33 cellular contexts compared by ENCODE assay signal in the genomic region with DNA sequence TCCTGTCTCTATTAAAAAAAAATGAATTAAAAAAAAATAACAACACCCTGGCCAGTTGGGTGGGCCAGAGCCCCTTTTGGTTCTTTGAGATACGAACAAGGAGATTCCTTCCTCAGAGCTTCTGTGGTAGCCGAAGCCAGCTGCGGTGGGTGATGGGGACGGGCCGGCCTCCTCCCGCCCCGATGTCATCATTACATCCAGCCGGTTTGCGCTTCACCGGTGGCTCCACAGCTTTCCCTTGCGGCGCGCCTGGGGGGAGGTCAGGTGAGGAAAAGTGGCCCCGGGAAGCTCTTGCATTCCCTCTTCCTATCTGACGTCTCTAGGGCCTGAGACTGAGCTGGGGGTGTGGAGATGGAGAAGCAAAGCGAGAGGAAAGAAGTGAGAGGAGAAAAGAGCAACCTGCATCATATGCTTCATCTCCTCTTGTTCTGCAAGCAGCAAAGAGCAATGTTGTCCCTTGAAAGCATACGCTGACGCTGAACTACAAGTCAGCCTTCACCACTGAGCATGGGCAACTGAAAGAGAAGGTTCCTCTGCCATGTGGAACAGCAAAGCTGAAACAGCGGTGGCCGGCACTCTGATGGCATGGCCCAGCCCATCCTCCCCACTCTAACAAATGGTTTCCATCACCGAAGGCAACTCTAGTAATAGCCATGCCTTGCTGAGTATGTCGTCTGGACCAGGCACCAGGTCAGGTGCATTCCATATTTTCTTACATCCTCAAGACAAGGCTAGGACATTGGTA. TPM values are rescaled to one million over a fixed set of nuclear protein-coding genes. Genes with fewer than 3 reads are reported as not detected.
"Had no signal": no experiment of that assay in that cellular context is flagged by ENCODE, and none has a peak within 500 bp of the region (broad histone marks: within the 10 kb centered on the region; RNA-seq: fewer than 3 reads in every experiment).

No MANE protein-coding gene starts in this region.

- H3K4me3 ChIP-seq: adrenal gland, body of pancreas, breast epithelium had no signal

- H3K27ac ChIP-seq: adrenal gland, body of pancreas, brain microvascular endothelial cell, VCaP had no signal

- H3K9me3 ChIP-seq: adrenal gland, body of pancreas, breast epithelium had no signal

- ATAC-seq: activated CD8-positive, alpha-beta T cell treated with anti-CD3 and anti-CD28 coated beads for 36 hours; activated naive CD4-positive, alpha-beta T cell treated with anti-CD3 and anti-CD28 coated beads, Interleukin-2, amount 50 U/mL, for 72 hours; activated T-cell treated with anti-CD3 and anti-CD28 coated beads, Interleukin-2, amount 50 U/mL, for 4 hours; activated T-cell treated with anti-CD3 and anti-CD28 coated beads, Interleukin-2, amount 50 U/mL, for 72 hours; activated T-helper 17 cell treated with anti-CD3 and anti-CD28 coated beads, Interleukin-2, amount 50 U/mL, for 72 hours; body of pancreas had no signal

- DNase-seq: activated B cell treated with CpG ODN at 0.5 μM for 24 hours; activated CD4-positive, alpha-beta memory T cell treated with anti-CD3 and anti-CD28 coated beads for 36 hours; activated CD4-positive, alpha-beta T cell treated with anti-CD3 and anti-CD28 coated beads for 4 hours; activated CD4-positive, alpha-beta T cell treated with anti-CD3 and anti-CD28 coated beads, Interleukin-2, amount 10 ng/mL, durations not matched to agents 24 days and 14 days; activated CD4-positive, alpha-beta T cell treated with anti-CD3 and anti-CD28 coated beads, Interleukin-2, amount 50 U/mL, for 1 hour; activated CD4-positive, alpha-beta T cell treated with anti-CD3 and anti-CD28 coated beads, Interleukin-2, amount 50 U/mL, for 4 hours; activated CD4-positive, CD25-positive, alpha-beta regulatory T cell treated with anti-CD3 and anti-CD28 coated beads, Interleukin-2, amount 50 U/mL, for 72 hours; activated CD8-positive, alpha-beta memory T cell treated with anti-CD3 and anti-CD28 coated beads, Interleukin-2, amount 50 U/mL, for 4 hours; activated CD8-positive, alpha-beta T cell treated with anti-CD3 and anti-CD28 coated beads for 36 hours; activated effector memory CD4-positive, alpha-beta T cell treated with anti-CD3 and anti-CD28 coated beads, Interleukin-2, amount 50 U/mL, for 16 hours; activated gamma-delta T cell treated with Interleukin-2 at 50 U/mL for 16 hours; activated naive CD4-positive, alpha-beta T cell; activated naive CD4-positive, alpha-beta T cell treated with anti-CD3 and anti-CD28 coated beads for 36 hours; activated naive CD4-positive, alpha-beta T cell treated with anti-CD3 and anti-CD28 coated beads, Interleukin-2, amount 50 U/mL, for 16 hours; activated naive CD8-positive, alpha-beta T cell treated with anti-CD3 and anti-CD28 coated beads for 36 hours; activated T-cell treated with anti-CD3 and anti-CD28 coated beads for 4 hours; activated T-cell treated with anti-CD3 and anti-CD28 coated beads, Interleukin-2, amount 50 U/mL, for 1 hour; activated T-cell treated with anti-CD3 and anti-CD28 coated beads, Interleukin-2, amount 50 U/mL, for 4 hours; activated T-cell treated with anti-CD3 and anti-CD28 coated beads, Interleukin-2, amount 50 U/mL, for 72 hours; adrenal gland; amniotic stem cell; body of pancreas; brain microvascular endothelial cell; central memory CD4-positive, alpha-beta T cell; T-helper 1 cell; T-helper 2 cell; T-helper 9 cell had no signal

- H3K36me3 ChIP-seq: adrenal gland, brain microvascular endothelial cell, breast epithelium had no signal

RNA-seq across cellular contexts. Expression of a gene that starts 6.0 kb away (rescaled TPM):
- total RNA-seq: activated B cell treated with CpG ODN at 0.5 μM for 24 hours; activated CD4-positive, alpha-beta memory T cell treated with anti-CD3 and anti-CD28 coated beads for 36 hours; activated CD4-positive, alpha-beta T cell treated with anti-CD3 and anti-CD28 coated beads, Interleukin-2, amount 10 ng/mL, durations not matched to agents 24 days and 14 days; activated CD8-positive, alpha-beta memory T cell treated with anti-CD3 and anti-CD28 coated beads for 36 hours; activated CD8-positive, alpha-beta T cell treated with anti-CD3 and anti-CD28 coated beads for 36 hours; activated naive CD4-positive, alpha-beta T cell treated with anti-CD3 and anti-CD28 coated beads for 36 hours; activated naive CD4-positive, alpha-beta T cell treated with anti-CD3 and anti-CD28 coated beads, Interleukin-2, amount 50 U/mL, for 72 hours; activated naive CD8-positive, alpha-beta T cell treated with anti-CD3 and anti-CD28 coated beads for 36 hours; activated T-cell treated with anti-CD3 and anti-CD28 coated beads, Interleukin-2, amount 50 U/mL, for 72 hours; activated T-helper 1 cell treated with anti-CD3 and anti-CD28 coated beads, Interleukin-12 subunit alpha, Interleukin-12 subunit beta, Interleukin-2, Interleukin-4 antibody, amounts not matched to agents 30 ng/mL and 10 ng/mL and 1 ng/mL, durations not matched to agents 14 hours and 24 hours and 36 hours; activated T-helper 17 cell treated with anti-CD3 and anti-CD28 coated beads, Interleukin-2, amount 50 U/mL, for 72 hours had no signal

RNA-seq across cellular contexts. Expression of a gene that starts 26.0 kb away (rescaled TPM):
- total RNA-seq: activated B cell treated with CpG ODN at 0.5 μM for 24 hours; activated CD4-positive, alpha-beta memory T cell treated with anti-CD3 and anti-CD28 coated beads for 36 hours; activated CD8-positive, alpha-beta memory T cell treated with anti-CD3 and anti-CD28 coated beads for 36 hours; activated CD8-positive, alpha-beta T cell treated with anti-CD3 and anti-CD28 coated beads for 36 hours; activated naive CD4-positive, alpha-beta T cell treated with anti-CD3 and anti-CD28 coated beads for 36 hours; activated naive CD4-positive, alpha-beta T cell treated with anti-CD3 and anti-CD28 coated beads, Interleukin-2, amount 50 U/mL, for 72 hours; activated naive CD8-positive, alpha-beta T cell treated with anti-CD3 and anti-CD28 coated beads for 36 hours; activated T-cell treated with anti-CD3 and anti-CD28 coated beads, Interleukin-2, amount 50 U/mL, for 4 hours; activated T-helper 1 cell treated with anti-CD3 and anti-CD28 coated beads, Interleukin-12 subunit alpha, Interleukin-12 subunit beta, Interleukin-2, Interleukin-4 antibody, amounts not matched to agents 30 ng/mL and 10 ng/mL and 1 ng/mL, durations not matched to agents 14 hours and 24 hours and 36 hours; activated T-helper 17 cell treated with anti-CD3 and anti-CD28 coated beads, Interleukin-2, amount 50 U/mL, for 72 hours had no signal
